Comparison of ENCODE assay signal across 25 cellular contexts in the genomic region with DNA sequence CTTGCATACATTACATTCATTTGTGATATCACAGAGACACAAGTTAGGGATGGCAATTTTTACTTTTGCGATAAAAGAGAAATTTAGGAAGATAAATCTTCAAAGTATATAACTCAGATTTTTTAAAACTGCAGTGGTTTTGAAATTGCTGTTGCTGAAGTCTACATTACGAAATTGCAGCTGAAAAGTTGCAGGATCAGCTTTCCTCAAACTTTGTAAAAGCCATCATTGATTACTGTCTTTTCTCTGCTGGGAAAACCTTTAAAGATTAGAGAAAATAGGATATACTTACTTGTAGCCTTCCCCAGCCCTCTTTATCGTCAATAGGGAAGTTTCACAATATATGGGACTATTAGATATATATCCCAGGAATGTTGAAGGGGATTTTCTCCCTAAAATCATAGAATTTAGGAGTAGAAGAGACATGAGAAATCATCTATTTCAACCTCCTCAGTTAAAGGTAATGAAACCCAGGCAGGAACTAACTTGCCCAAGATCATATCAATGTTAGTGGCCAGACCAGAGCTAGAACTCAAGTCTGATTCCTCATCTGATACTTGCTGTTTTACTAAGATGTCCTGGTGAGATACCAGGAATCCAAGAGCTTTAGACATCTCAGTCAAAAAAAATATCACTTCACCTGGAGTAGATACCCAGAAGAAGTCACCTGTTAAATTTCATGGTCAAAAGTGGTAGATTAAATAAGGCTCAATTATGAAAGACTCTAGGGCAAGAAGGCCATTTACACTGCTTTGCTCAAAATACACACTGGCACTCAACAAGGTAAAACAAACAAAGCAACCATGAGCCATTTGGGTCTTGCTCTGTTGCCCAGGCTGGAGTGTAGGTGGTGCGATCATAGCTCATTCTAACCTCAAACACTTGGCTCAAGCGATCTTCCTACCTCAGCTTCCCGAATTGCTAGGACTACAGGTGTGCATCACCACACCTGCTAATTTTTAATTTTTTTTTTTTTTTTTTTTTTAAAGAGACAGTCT. TPM values are rescaled to one million over a fixed set of nuclear protein-coding genes. Genes with fewer than 3 reads are reported as not detected.
A peak's percentile ranks its signal among the peaks of the same experiment; 100 is the strongest.
DNase-seq lines count a peak whose midpoint lies in the region; ATAC-seq, FAIRE-seq and TF ChIP-seq lines count a peak whose summit lies in the region.
"Had no signal": no experiment of that assay in that cellular context is flagged by ENCODE, and none has a peak within 500 bp of the region (broad histone marks: within the 10 kb centered on the region; RNA-seq: fewer than 3 reads in every experiment).

No MANE protein-coding gene starts in this region.

- peaks cover 2% of the 10 kb centered on the region; the same call in 1 of the 2 replicates for H4K20me1 ChIP-seq in HepG2 (ENCODE audit: insufficient read depth, low read length)

- ATAC-seq in activated CD4-positive, alpha-beta T cell treated with anti-CD3 and anti-CD28 coated beads for 36 hours = no peak
- ATAC-seq in HepG2 = no peak
- ATAC-seq: esophagus mucosa; left cardiac atrium; naive thymus-derived CD8-positive, alpha-beta T cell; stimulated activated naive CD8-positive, alpha-beta T cell treated with anti-CD3 and anti-CD28 coated beads, Interleukin-15, Interleukin-2, amounts not matched to agents 100 U/mL and 50 U/mL, for 24 hours had no signal

- H3K9me3 ChIP-seq in adrenal gland (replicated peaks in 1 of 3) (no peaks in the 10 kb centered on the region), HepG2 (ENCODE audit: low read length) (no peaks in the 10 kb centered on the region)
- H3K9me3 ChIP-seq: Caco-2, tibial nerve had no signal

- H2AFZ ChIP-seq in HepG2 (ENCODE audit: low read length) = no peak overlapping the region
- H2AFZ ChIP-seq: GM23248 had no signal

- no TSS peak for BruUV-seq in HepG2 (replicated peaks; lab: Mats Ljungman, UMichigan)

- no peaks in the 10 kb centered on the region for H3K79me2 ChIP-seq in HepG2 (ENCODE audit: insufficient read depth, low read length)

- FAIRE-seq in GM19239 (lab: Jason Lieb, UNC) (peak; percentile 44), HepG2 (lab: Jason Lieb, UNC) (no peak)
- FAIRE-seq: astrocyte had no signal

- POLR2A ChIA-PET in activated CD4-positive, alpha-beta T cell treated with anti-CD3 and anti-CD28 coated beads for 36 hours (lab: Charles Lee) = interaction anchor here (0.7 kb wide), 1 partner anchor 530 kb away, joined by 5 read pairs; no protein-coding TSS in a partner anchor
- POLR2A ChIA-PET in HepG2 (lab: Yijun Ruan, JAX) = interaction anchor here (1.3 kb wide), 1 partner anchor 10 kb away, joined by 5 read pairs; the partner anchor contains the start of gene AGBL2

- peak overlapping the region; percentile 27 for H3K27ac Mint-ChIP-seq in activated CD4-positive, alpha-beta T cell treated with anti-CD3 and anti-CD28 coated beads for 36 hours

- H3K27me3 Mint-ChIP-seq in activated CD4-positive, alpha-beta T cell treated with anti-CD3 and anti-CD28 coated beads for 36 hours = no peaks in the 10 kb centered on the region
- H3K27me3 Mint-ChIP-seq: naive thymus-derived CD8-positive, alpha-beta T cell had no signal

- TF ChIP-seq RAD21 in HepG2 (CRISPR knock-in tag; IDR thresholded peaks at IDR 0.05) = no peak

- CTCF ChIA-PET in activated CD4-positive, alpha-beta T cell treated with anti-CD3 and anti-CD28 coated beads for 36 hours (lab: Charles Lee) = interaction anchor here (0.6 to 1.3 kb wide), 2 partner anchors 10 to 776 kb away, joined by 4 to 5 read pairs; partner anchors contain the start of gene AGBL2
- CTCF ChIA-PET in HepG2 (lab: Yijun Ruan, JAX; ENCODE audit: low intra/inter-chr PET ratio, low total read pairs) = no interaction called here

- DNase-seq in activated CD4-positive, alpha-beta T cell treated with anti-CD3 and anti-CD28 coated beads for 36 hours = no peak
- no peak for DNase-seq in activated CD4-positive, alpha-beta T cell treated with anti-CD3 and anti-CD28 coated beads, Interleukin-2, amount 50 U/mL, for 48 hours
- DNase-seq in GM19239 (ENCODE audit: insufficient read length, low spot score) = no peak
- no peak for DNase-seq in adrenal gland
- DNase-seq in HepG2 (ENCODE audit: low spot score) = peak; percentile 8
- DNase-seq in NCI-H510A treated with DMSO at 0.1 percent for 48 hours (lab: John Stamatoyannopoulos, UW) = no peak
- DNase-seq in SW 1271 (lab: John Stamatoyannopoulos, UW) = no peak
- DNase-seq in H4 (ENCODE audit: low spot score) = no peak
- DNase-seq: activated CD4-positive, alpha-beta T cell treated with anti-CD3 and anti-CD28 coated beads for 4 hours; activated T-cell treated with anti-CD3 and anti-CD28 coated beads for 4 hours; Caco-2; DMS79 treated with DMSO at 0.1 percent for 48 hours; effector memory CD4-positive, alpha-beta T cell; GM23248; Kasumi-1; left cardiac atrium; naive thymus-derived CD8-positive, alpha-beta T cell; NCI-H1105; NCI-H2029; OCI-M1; stimulated activated CD4-positive, alpha-beta T cell treated with anti-CD3 and anti-CD28 coated beads, Interleukin-4, amount 100 ng/mL, for 24 hours; stimulated activated naive CD8-positive, alpha-beta T cell treated with anti-CD3 and anti-CD28 coated beads, Interleukin-15, Interleukin-2, amounts not matched to agents 100 U/mL and 50 U/mL, for 24 hours had no signal

- no peaks in the 10 kb centered on the region for H3K4me1 Mint-ChIP-seq in activated CD4-positive, alpha-beta T cell treated with anti-CD3 and anti-CD28 coated beads for 36 hours

- H3K27ac ChIP-seq in adrenal gland (peak overlapping the region in 3 of 5 donors; percentile 12 to 71 (median 17)), HepG2 (ENCODE audit: extremely low read length, insufficient read depth, low read length) (peak overlapping the region; percentile 67)
- H3K27ac ChIP-seq: GM23248, tibial nerve had no signal

- WGBS in adrenal gland, 4 donors = 85 to 93% (median 89%) methylated on average over 6 of the region's 6 CpGs
- WGBS in HepG2 (ENCODE audit: low lambda C conversion rate) = 75% methylated on average over 6 of the region's 6 CpGs

- intact Hi-C loops in activated CD4-positive, alpha-beta T cell treated with anti-CD3 and anti-CD28 coated beads for 36 hours (cut with DNase I, micrococcal nuclease) = no loop called here
- intact Hi-C loops in adrenal gland (cut with DNase I) (no loop called here), HepG2 (cut with micrococcal nuclease; ENCODE audit: unreplicated experiment) (no loop called here)

- peaks cover 10 to 21% of the 10 kb centered on the region in 2 donors for H3K4me1 ChIP-seq in adrenal gland (replicated peaks in 1 of 2)
- peaks cover 71% of the 10 kb centered on the region for H3K4me1 ChIP-seq in HepG2 (ENCODE audit: insufficient read depth, low read length)

- H3K9ac ChIP-seq in HepG2 (ENCODE audit: insufficient read depth, low read depth, low read length) = no peak overlapping the region
- H3K9ac ChIP-seq: GM23248 had no signal

- no peak overlapping the region for H3K4me2 ChIP-seq in HepG2 (ENCODE audit: low read depth, low read length)

- H3K4me3 ChIP-seq in adrenal gland (no peak overlapping the region), HepG2 (replicated peaks in 1 of 3; ENCODE audit: insufficient read depth in 1 of 3, low read depth in 2 of 3, low read length in 3 of 3) (no peak overlapping the region)
- H3K4me3 ChIP-seq: GM23248, tibial nerve had no signal

- H3K9me3 Mint-ChIP-seq in activated CD4-positive, alpha-beta T cell treated with anti-CD3 and anti-CD28 coated beads for 36 hours (ENCODE audit: low read depth) = no peaks in the 10 kb centered on the region
- H3K9me3 Mint-ChIP-seq: naive thymus-derived CD8-positive, alpha-beta T cell had no signal

- H3K4me3 Mint-ChIP-seq in activated CD4-positive, alpha-beta T cell treated with anti-CD3 and anti-CD28 coated beads for 36 hours = no peak overlapping the region
- H3K4me3 Mint-ChIP-seq: naive thymus-derived CD8-positive, alpha-beta T cell had no signal

- H3K36me3 ChIP-seq in adrenal gland (replicated peaks in 1 of 2) (peaks cover 0 to 94% of the 10 kb centered on the region in 2 donors), HepG2 (replicated peaks in 1 of 2; ENCODE audit: control insufficient read depth in 1 of 2, insufficient read depth in 2 of 2, low read length in 2 of 2) (peaks cover 15 to 42% of the 10 kb centered on the region in 2 experiments)

- H3K27me3 ChIP-seq in adrenal gland (no peaks in the 10 kb centered on the region), HepG2 (ENCODE audit: control insufficient read depth in 1 of 2, insufficient read depth in 2 of 2, low read length in 2 of 2) (no peaks in the 10 kb centered on the region)
- H3K27me3 ChIP-seq: tibial nerve had no signal

- TF ChIP-seq EP300 in HepG2 (IDR thresholded peaks at IDR 0.05; ENCODE audit: low read depth in 2 of 2, low read length in 2 of 2) (peak in 1 of 2 experiments; percentile 3; a peak in 1 of 4 replicates), HepG2 (CRISPR knock-in tag; IDR thresholded peaks at IDR 0.05; ENCODE audit: borderline replicate concordance) (no peak)

- TF ChIP-seq POLR2A in adrenal gland (IDR thresholded peaks at IDR 0.05) (no peak), HepG2 (IDR thresholded peaks at IDR 0.05; ENCODE audit: insufficient read depth in 1 of 2, low read depth in 2 of 2, low read length in 2 of 2) (no peak)

- in situ Hi-C loops in HepG2 (cut with HindIII; ENCODE audit: extremely low pct_ligation_motif_present, low pct_unique_long_range_greater_than_20kb) = loop anchor here (10.0 kb wide), 1 partner anchor 81 kb away; the partner anchor contains the start of gene MTCH2

- TF ChIP-seq CTCF in adrenal gland (IDR thresholded peaks at IDR 0.05) (no peak), HepG2 (CRISPR knock-in tag; IDR thresholded peaks at IDR 0.05) (no peak)

- peaks cover 61% of the 10 kb centered on the region for H3K36me3 Mint-ChIP-seq in activated CD4-positive, alpha-beta T cell treated with anti-CD3 and anti-CD28 coated beads for 36 hours (ENCODE audit: low read depth)

RNA-seq across cellular contexts. Expression of gene AGBL2, which starts 10.6 kb away (rescaled TPM):
- total RNA-seq in activated CD4-positive, alpha-beta T cell treated with anti-CD3 and anti-CD28 coated beads for 36 hours = 1 to 10 TPM; 3.5 to 5.6 TPM
- total RNA-seq in adrenal gland = 1 to 10 TPM in 5 of 8 donors, under 1 TPM in 3; 0.18 to 9.4 (median 2.2) TPM
- polyA plus RNA-seq in adrenal gland = 10 to 100 TPM in 1 of 3 donors, 1 to 10 TPM in 1, under 1 TPM in 1; 0.37 to 11.3 (median 9.2) TPM
- 0.67 and 1.6 TPM in 2 replicates for total RNA-seq in HepG2 (2016; rRNA removed; fragmentation: Illumina TruSeq; extraction: Trizol)
- total RNA-seq in HepG2 (2016; cell fraction: cytosol; rRNA removed; fragmentation: Illumina TruSeq; extraction: Trizol; ENCODE audit: low read depth) = 1.1 and 1.4 TPM in 2 replicates
- 0.56 and 2.4 TPM in 2 replicates for total RNA-seq in HepG2 (2016; cell fraction: insoluble cytoplasmic fraction; rRNA removed; fragmentation: Illumina TruSeq; extraction: Trizol)
- 1.1 and 2.4 TPM in 2 replicates for total RNA-seq in HepG2 (2016; cell fraction: membrane; rRNA removed; fragmentation: Illumina TruSeq; extraction: Trizol)
- 3.0 and 3.7 TPM in 2 replicates for total RNA-seq in HepG2 (2016; cell fraction: nucleus; rRNA removed; fragmentation: Illumina TruSeq; extraction: Trizol)
- 5.7 and 6.7 TPM in 2 replicates for polyA plus RNA-seq in HepG2 (2011; rRNA removed)
- 1.2 and 1.6 TPM in 2 replicates for polyA plus RNA-seq in HepG2 (2011; cell fraction: cytosol; rRNA removed)
- 16.0 and 24.7 TPM in 2 replicates for polyA plus RNA-seq in HepG2 (2011; cell fraction: nucleus; rRNA removed)
- polyA plus RNA-seq in HepG2 (2012) = 1.6 and 2.1 TPM in 2 replicates
- polyA plus RNA-seq in HepG2 (2016; cell fraction: cytosol; fragmentation: Illumina TruSeq; extraction: Trizol; ENCODE audit: low read depth) = 0.08 and 0.57 TPM in 2 replicates
- 0.80 and 1.1 TPM in 2 replicates for polyA plus RNA-seq in HepG2 (2016; cell fraction: insoluble cytoplasmic fraction; fragmentation: Illumina TruSeq; extraction: Trizol; ENCODE audit: low read depth)
- 0.43 and 0.99 TPM in 2 replicates for polyA plus RNA-seq in HepG2 (2016; cell fraction: membrane; fragmentation: Illumina TruSeq; extraction: Trizol; ENCODE audit: low read depth)
- polyA plus RNA-seq in HepG2 (2016; cell fraction: nucleus; fragmentation: Illumina TruSeq; extraction: Trizol; ENCODE audit: insufficient read depth, low read depth) = 10.3 and 15.4 TPM in 2 replicates
- 3.9 and 7.2 TPM in 2 replicates for polyA minus RNA-seq in HepG2 (2011; rRNA and poly(A)+ RNA removed; ENCODE audit: low replicate concordance)
- polyA minus RNA-seq in HepG2 (2011; cell fraction: cytosol; rRNA and poly(A)+ RNA removed) = 0.59 and 2.4 TPM in 2 replicates
- 8.0 and 8.6 TPM in 2 replicates for polyA minus RNA-seq in HepG2 (2011; cell fraction: nucleus; rRNA and poly(A)+ RNA removed)
- 0.12 TPM in 2 replicates for total RNA-seq in H4 (2014; rRNA removed; shearing (Covaris generic))

RNA-seq across cellular contexts. Expression of gene FNBP4, which starts 41.4 kb away (rescaled TPM):
- total RNA-seq in activated CD4-positive, alpha-beta T cell treated with anti-CD3 and anti-CD28 coated beads for 36 hours = 100 to 1,000 TPM; 117 to 135 TPM
- total RNA-seq in adrenal gland = 100 to 1,000 TPM in 2 of 8 donors, 10 to 100 TPM in 6; 35.6 to 148 (median 66.8) TPM
- 10 to 100 TPM; 55.7 to 82.3 (median 76.2) TPM for polyA plus RNA-seq in adrenal gland
- 44.4 and 72.1 TPM in 2 replicates for total RNA-seq in HepG2 (2016; rRNA removed; fragmentation: Illumina TruSeq; extraction: Trizol)
- total RNA-seq in HepG2 (2016; cell fraction: cytosol; rRNA removed; fragmentation: Illumina TruSeq; extraction: Trizol; ENCODE audit: low read depth) = 34.1 and 37.7 TPM in 2 replicates
- total RNA-seq in HepG2 (2016; cell fraction: insoluble cytoplasmic fraction; rRNA removed; fragmentation: Illumina TruSeq; extraction: Trizol) = 41.6 and 65.6 TPM in 2 replicates
- total RNA-seq in HepG2 (2016; cell fraction: membrane; rRNA removed; fragmentation: Illumina TruSeq; extraction: Trizol) = 24.3 and 28.2 TPM in 2 replicates
- 135 and 141 TPM in 2 replicates for total RNA-seq in HepG2 (2016; cell fraction: nucleus; rRNA removed; fragmentation: Illumina TruSeq; extraction: Trizol)
- polyA plus RNA-seq in HepG2 (2011; rRNA removed) = 128 and 137 TPM in 2 replicates
- 43.7 and 45.4 TPM in 2 replicates for polyA plus RNA-seq in HepG2 (2011; cell fraction: cytosol; rRNA removed)
- 499 and 533 TPM in 2 replicates for polyA plus RNA-seq in HepG2 (2011; cell fraction: nucleus; rRNA removed)
- polyA plus RNA-seq in HepG2 (2012) = 82.9 and 94.0 TPM in 2 replicates
- 3.9 and 4.3 TPM in 2 replicates for polyA plus RNA-seq in HepG2 (2016; cell fraction: cytosol; fragmentation: Illumina TruSeq; extraction: Trizol; ENCODE audit: low read depth)
- 37.3 and 40.3 TPM in 2 replicates for polyA plus RNA-seq in HepG2 (2016; cell fraction: insoluble cytoplasmic fraction; fragmentation: Illumina TruSeq; extraction: Trizol; ENCODE audit: low read depth)
- polyA plus RNA-seq in HepG2 (2016; cell fraction: membrane; fragmentation: Illumina TruSeq; extraction: Trizol; ENCODE audit: low read depth) = 7.9 and 9.9 TPM in 2 replicates
- polyA plus RNA-seq in HepG2 (2016; cell fraction: nucleus; fragmentation: Illumina TruSeq; extraction: Trizol; ENCODE audit: insufficient read depth, low read depth) = 217 and 230 TPM in 2 replicates
- polyA minus RNA-seq in HepG2 (2011; rRNA and poly(A)+ RNA removed; ENCODE audit: low replicate concordance) = 54.0 and 163 TPM in 2 replicates
- polyA minus RNA-seq in HepG2 (2011; cell fraction: cytosol; rRNA and poly(A)+ RNA removed) = 18.0 and 23.0 TPM in 2 replicates
- polyA minus RNA-seq in HepG2 (2011; cell fraction: nucleus; rRNA and poly(A)+ RNA removed) = 269 and 305 TPM in 2 replicates
- 13.1 and 17.6 TPM in 2 replicates for total RNA-seq in H4 (2014; rRNA removed; shearing (Covaris generic))
